In genomic region chr10:3404381-3404780, GRCh38 we compare ENCODE assay signal across 21 cellular contexts.
"Had no signal": no experiment of that assay in that cellular context is flagged by ENCODE, and none has a peak within 500 bp of the region (broad histone marks: within the 10 kb centered on the region; RNA-seq: fewer than 3 reads in every experiment).

No MANE protein-coding gene starts in this region.

- H3K4me2 ChIP-seq: neural progenitor cell had no signal

- H2AFZ ChIP-seq: neural progenitor cell had no signal

- H3K36me3 ChIP-seq: lower lobe of right lung, neural progenitor cell, ovary, right atrium auricular region, right lobe of liver, suprapubic skin, thoracic aorta, tibial artery, uterus had no signal

- DNase-seq: hippocampal formation; kidney glomerular epithelial cell; left cardiac atrium; lower lobe of right lung; mammary epithelial cell; naive B cell; natural killer cell; nephron progenitor cell; ovary; right lobe of liver; stimulated activated CD4-positive, alpha-beta T cell treated with anti-CD3 and anti-CD28 coated beads, Interleukin-4, amount 100 ng/mL, for 24 hours; stimulated activated naive CD4-positive, alpha-beta T cell; tibial artery; uterus had no signal

- H3K4me1 ChIP-seq: lower lobe of right lung, right lobe of liver, uterus had no signal

- H3K27ac ChIP-seq: lower lobe of right lung, neural progenitor cell, ovary, right atrium auricular region, right lobe of liver, skin epidermis, suprapubic skin, thoracic aorta, tibial artery, uterus had no signal

- H3K4me3 ChIP-seq: lower lobe of right lung, neural progenitor cell, ovary, right atrium auricular region, right lobe of liver, skin epidermis, suprapubic skin, thoracic aorta, tibial artery, uterus had no signal

- ATAC-seq: left cardiac atrium; left lobe of liver; lower lobe of right lung; natural killer cell; right lobe of liver; stimulated activated effector memory CD8-positive, alpha-beta T cell treated with anti-CD3 and anti-CD28 coated beads, Interleukin-12 subunit alpha, Interleukin-12 subunit beta, amount 100 ng/mL, for 72 hours had no signal

- H3K9ac ChIP-seq: neural progenitor cell had no signal

- H3K9me3 ChIP-seq: lower lobe of right lung, ovary, right atrium auricular region, right lobe of liver, suprapubic skin, thoracic aorta, tibial artery, uterus had no signal

- H3K27me3 ChIP-seq: neural progenitor cell, ovary, right atrium auricular region, right lobe of liver, suprapubic skin, tibial artery, uterus had no signal
